ENCODE assay signal across 19 cellular contexts in the genomic region with DNA sequence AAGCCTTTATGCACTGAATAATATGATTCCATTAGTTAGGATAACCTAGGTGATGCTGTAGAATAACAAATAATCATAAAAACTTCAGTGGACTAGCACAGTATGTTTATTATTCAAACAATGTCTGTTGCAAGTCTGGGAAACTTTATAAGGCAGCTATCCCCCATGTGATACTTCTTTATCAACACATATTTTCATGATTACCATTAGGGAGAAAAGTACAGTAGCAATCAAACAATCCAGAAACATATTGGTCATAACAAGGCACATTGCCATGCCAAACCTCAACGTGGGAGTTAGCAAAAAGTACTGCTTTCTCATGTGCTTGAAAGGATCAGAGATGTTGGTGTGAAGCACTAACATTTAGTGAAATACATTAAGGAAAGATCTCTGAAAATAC. TPM values are rescaled to one million over a fixed set of nuclear protein-coding genes. Genes with fewer than 3 reads are reported as not detected.
DNase-seq lines count a peak whose midpoint lies in the region; TF ChIP-seq lines count a peak whose summit lies in the region.
"Had no signal": no experiment of that assay in that cellular context is flagged by ENCODE, and none has a peak within 500 bp of the region (broad histone marks: within the 10 kb centered on the region; RNA-seq: fewer than 3 reads in every experiment).

No MANE protein-coding gene starts in this region.

- H3K4me3 ChIP-seq in fibroblast of pulmonary artery (replicated peaks; ENCODE audit: low read depth, low read length) (no peak overlapping the region), BE2C (ENCODE audit: low read depth, low read length) (no peak overlapping the region)
- H3K4me3 ChIP-seq: neural progenitor cell, PC-9, testis had no signal

- H3K9me3 ChIP-seq in BE2C, result no peaks in the 10 kb centered on the region
- H3K9me3 ChIP-seq: testis had no signal

- H3K36me3 ChIP-seq in BE2C, result no peaks in the 10 kb centered on the region
- H3K36me3 ChIP-seq: neural progenitor cell had no signal

- TF ChIP-seq CTCF in fibroblast of pulmonary artery (IDR thresholded peaks at IDR 0.05; ENCODE audit: low read length, missing control alignments) (no peak), BE2C (IDR thresholded peaks at IDR 0.05; ENCODE audit: low read depth, low read length) (no peak)

- H3K27me3 ChIP-seq in BE2C, result no peaks in the 10 kb centered on the region
- H3K27me3 ChIP-seq: foreskin keratinocyte, neural progenitor cell, testis had no signal

- DNase-seq in GM04503 (ENCODE audit: low read depth), result peak; percentile 74
- peak; percentile 95 for DNase-seq in amniotic epithelial cell (ENCODE audit: low read depth)
- DNase-seq in fibroblast of pulmonary artery (ENCODE audit: low read depth), result peak; percentile 89
- DNase-seq in MV-4-11 (lab: John Stamatoyannopoulos, UW), result no peak
- DNase-seq in stimulated activated CD4-positive, alpha-beta T cell treated with anti-CD3 and anti-CD28 coated beads, Interleukin-1b, Interleukin-23, amount 100 ng/mL, for 48 hours, result no peak
- no peak for DNase-seq in superior temporal gyrus (ENCODE audit: extremely low spot score)
- DNase-seq in BE2C, result no peak
- DNase-seq: activated CD4-positive, alpha-beta T cell treated with anti-CD3 and anti-CD28 coated beads for 1 hour; CD4-positive, alpha-beta T cell; effector memory CD4-positive, alpha-beta T cell; foreskin keratinocyte; Karpas-422; midbrain; NCI-H1417 treated with DMSO at 0.1 percent for 48 hours; NCI-H82; PC-9; T-helper 9 cell; testis had no signal

- H3K4me1 ChIP-seq in BE2C, result no peaks in the 10 kb centered on the region
- H3K4me1 ChIP-seq: foreskin keratinocyte, neural progenitor cell, testis had no signal

RNA-seq across cellular contexts. Expression of a gene that starts 35.5 kb away (rescaled TPM):
- not detected for polyA plus RNA-seq in BE2C (2012; ENCODE audit: insufficient read depth, insufficient read length, low read depth)

Comparison
In these comparisons a context has a peak if more than half of its experiments do, and no peak if none do; other contexts are left out.
1. DNase-seq: peak in GM04503 (single experiment), amniotic epithelial cell (single experiment) and fibroblast of pulmonary artery (single experiment); none in MV-4-11 (single experiment), stimulated activated CD4-positive, alpha-beta T cell treated with anti-CD3 and anti-CD28 coated beads, Interleukin-1b, Interleukin-23, amount 100 ng/mL, for 48 hours (single experiment), superior temporal gyrus (single experiment) and BE2C (single experiment).